1 cellular context compared by ENCODE assay signal in genomic region chr3:30664449-30664848, GRCh38.
TF ChIP-seq lines count a peak whose summit lies in the region.

No MANE protein-coding gene starts in this region.

TF ChIP-seq in HepG2, 621 proteins besides CTCF, POLR2A, EP300 and RAD21:
- TF ChIP-seq POLR2G (IDR thresholded peaks at IDR 0.05; ENCODE audit: low read depth, low read length) (peak; percentile 45; the same call in 1 of the 2 replicates), ZNF547 (CRISPR knock-in tag; IDR thresholded peaks at IDR 0.05) (no peak)
